Comparison of ENCODE assay signal across 19 cellular contexts in the genomic region with DNA sequence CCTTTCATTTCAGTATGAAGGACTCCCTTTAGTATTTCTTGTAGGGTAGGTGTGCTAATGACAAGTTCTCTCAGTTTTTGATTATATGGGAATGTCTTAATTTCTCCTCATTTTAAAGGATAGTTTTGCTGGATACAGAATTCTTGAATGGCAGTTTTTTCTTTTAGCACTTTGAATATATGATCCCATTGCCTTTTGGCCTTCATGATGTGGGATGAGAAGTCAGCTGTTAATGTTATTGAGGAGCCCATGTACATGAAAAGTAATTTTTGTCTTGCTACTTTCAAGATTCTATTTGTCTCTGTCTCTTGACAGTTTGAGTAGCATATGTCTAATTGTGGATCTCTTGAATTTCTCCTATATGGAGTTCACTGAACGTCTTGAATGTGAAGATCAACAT.
"Had no signal": no experiment of that assay in that cellular context is flagged by ENCODE, and none has a peak within 500 bp of the region (broad histone marks: within the 10 kb centered on the region; RNA-seq: fewer than 3 reads in every experiment).

No MANE protein-coding gene starts in this region.

- H2AFZ ChIP-seq: hepatocyte, parathyroid adenoma had no signal

- H3K4me2 ChIP-seq: hepatocyte had no signal

- H3K79me2 ChIP-seq: hepatocyte, parathyroid adenoma had no signal

- H3K4me1 ChIP-seq: ascending aorta, parathyroid adenoma, tibial artery, uterus had no signal

- H3K36me3 ChIP-seq: neutrophil, uterus had no signal

- DNase-seq: activated B cell treated with CpG ODN at 0.5 μM for 24 hours; activated CD4-positive, alpha-beta T cell treated with anti-CD3 and anti-CD28 coated beads for 48 hours; activated CD8-positive, alpha-beta memory T cell treated with anti-CD3 and anti-CD28 coated beads, Interleukin-2, amount 50 U/mL, for 48 hours; activated naive CD8-positive, alpha-beta T cell treated with anti-CD3 and anti-CD28 coated beads, Interleukin-2, amount 10 ng/mL, durations not matched to agents 7 days and 5 days; erythroblast; left ventricle myocardium inferior; natural killer cell; retina; stimulated activated CD4-positive, alpha-beta T cell treated with anti-CD3 and anti-CD28 coated beads, Interleukin-2, amount 100 ng/mL, for 48 hours; T-helper 1 cell; tibial artery; uterus had no signal

- FAIRE-seq: keratinocyte had no signal

- H3K27me3 ChIP-seq: ascending aorta, cardiac muscle cell, hepatocyte, neutrophil, tibial artery, uterus had no signal

- H3K4me3 ChIP-seq: ascending aorta, cardiac muscle cell, hepatocyte, left ventricle myocardium inferior, tibial artery, uterus had no signal

- H3K27ac ChIP-seq: ascending aorta, cardiac muscle cell, hepatocyte, left ventricle myocardium inferior, neutrophil, parathyroid adenoma, tibial artery, uterus had no signal

- ATAC-seq: natural killer cell; stimulated activated memory B cell treated with anti-CD40 and anti-IgM and Interleukin-4, amounts not matched to agents 10 μg/mL and 1 μg/mL and 100 μg/mL, for 72 hours had no signal

- H3K9ac ChIP-seq: parathyroid adenoma had no signal

- H3K9me3 ChIP-seq: neutrophil, uterus had no signal
